8 cellular contexts compared by ENCODE assay signal in the genomic region with DNA sequence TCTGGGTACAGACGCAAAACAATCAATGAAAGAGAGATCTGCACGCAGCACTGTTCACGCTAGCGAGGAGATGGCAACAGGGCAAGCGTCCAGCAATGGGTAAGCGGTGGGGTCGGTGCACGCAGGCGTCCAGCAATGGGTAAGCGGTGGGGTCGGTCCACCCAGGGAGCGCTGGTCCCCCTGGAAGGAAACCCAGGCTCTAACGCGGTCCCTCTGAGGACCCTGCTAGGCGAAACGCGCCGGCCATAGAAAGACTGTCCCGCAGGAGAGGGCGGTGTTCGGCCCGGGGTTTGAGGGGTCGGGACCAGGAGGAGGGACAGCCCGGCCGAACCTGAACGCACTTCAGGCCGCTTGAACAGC. TPM values are rescaled to one million over a fixed set of nuclear protein-coding genes. Genes with fewer than 3 reads are reported as not detected.
DNase-seq lines count a peak whose midpoint lies in the region; ATAC-seq and TF ChIP-seq lines count a peak whose summit lies in the region.

No MANE protein-coding gene starts in this region.

- peak overlapping the region; percentile 94 for H3K4me3 ChIP-seq in WERI-Rb-1 (ENCODE audit: low read depth, low read length)

- peaks cover 14% of the 10 kb centered on the region for H3K4me1 ChIP-seq in foreskin keratinocyte

- H3K36me3 ChIP-seq in WERI-Rb-1: peaks cover 47% of the 10 kb centered on the region

- peak; percentile 23 for ATAC-seq in HG02973 (IDR thresholded peaks at IDR 0.05; ENCODE audit: unreplicated experiment)
- peak; percentile 16 for ATAC-seq in foreskin keratinocyte

- peak; percentile 30 for DNase-seq in activated CD8-positive, alpha-beta memory T cell treated with anti-CD3 and anti-CD28 coated beads, Interleukin-2, amount 50 U/mL, for 4 hours
- DNase-seq in activated CD8-positive, alpha-beta memory T cell treated with anti-CD3 and anti-CD28 coated beads for 24 hours: no peak
- no peak for DNase-seq in WERI-Rb-1
- DNase-seq in foreskin keratinocyte: no peak
- peak; percentile 19 for DNase-seq in progenitor cell of endocrine pancreas (ENCODE audit: low spot score, unreplicated experiment)
- DNase-seq in NCI-H2196 treated with DMSO at 0.1 percent for 48 hours (lab: John Stamatoyannopoulos, UW; ENCODE audit: unreplicated experiment): no peak
- DNase-seq in NCI-H1048 (lab: John Stamatoyannopoulos, UW): no peak

- peak overlapping the region; percentile 94 for H3K27ac Mint-ChIP-seq in progenitor cell of endocrine pancreas

- peaks cover 11% of the 10 kb centered on the region for H3K36me3 Mint-ChIP-seq in progenitor cell of endocrine pancreas (ENCODE audit: insufficient read depth)

- no peaks in the 10 kb centered on the region for H3K9me3 ChIP-seq in WERI-Rb-1 (ENCODE audit: severe bottlenecking)

- no peak for TF ChIP-seq CTCF in WERI-Rb-1 (IDR thresholded peaks at IDR 0.05; ENCODE audit: low read depth, low read length)
- TF ChIP-seq CTCF in foreskin keratinocyte (conservative IDR thresholded peaks at IDR 0.05): no peak
- no peak for TF ChIP-seq CTCF in progenitor cell of endocrine pancreas (IDR thresholded peaks at IDR 0.05; ENCODE audit: unreplicated experiment)

- no peaks in the 10 kb centered on the region for H3K9me3 Mint-ChIP-seq in progenitor cell of endocrine pancreas (ENCODE audit: low read depth)

- no peaks in the 10 kb centered on the region for H3K27me3 Mint-ChIP-seq in progenitor cell of endocrine pancreas

- H3K4me3 Mint-ChIP-seq in progenitor cell of endocrine pancreas (ENCODE audit: low read depth): peak overlapping the region; percentile 95

- peaks cover 11% of the 10 kb centered on the region for H3K4me1 Mint-ChIP-seq in progenitor cell of endocrine pancreas (ENCODE audit: low read depth)

- no peaks in the 10 kb centered on the region for H3K27me3 ChIP-seq in WERI-Rb-1 (ENCODE audit: insufficient read depth, low read depth, severe bottlenecking)
- H3K27me3 ChIP-seq in foreskin keratinocyte: no peaks in the 10 kb centered on the region

- H3K27ac ChIP-seq in WERI-Rb-1 (peak overlapping the region; percentile 80), foreskin keratinocyte (peak overlapping the region; percentile 11)

RNA-seq across cellular contexts. Expression of gene PGAM5, which starts 0.6 kb away (rescaled TPM):
- total RNA-seq in foreskin keratinocyte: 63.1 and 68.7 TPM in 2 replicates
- 43.1 and 49.4 TPM in 2 replicates for polyA plus RNA-seq in foreskin keratinocyte
- 39.6 and 44.4 TPM in 2 replicates for total RNA-seq in progenitor cell of endocrine pancreas

RNA-seq across cellular contexts. Expression of gene PXMP2, which starts 22.7 kb away (rescaled TPM):
- total RNA-seq in foreskin keratinocyte: 25.4 and 31.5 TPM in 2 replicates
- polyA plus RNA-seq in foreskin keratinocyte: 35.0 and 44.2 TPM in 2 replicates
- total RNA-seq in progenitor cell of endocrine pancreas: 24.4 and 25.0 TPM in 2 replicates

RNA-seq across cellular contexts. Expression of gene POLE, which starts 22.9 kb away (rescaled TPM):
- total RNA-seq in foreskin keratinocyte (39.5 and 44.3 TPM in 2 replicates), progenitor cell of endocrine pancreas (121 and 129 TPM in 2 replicates)
- polyA plus RNA-seq in foreskin keratinocyte: 30.5 and 33.6 TPM in 2 replicates

RNA-seq across cellular contexts. Expression of gene ANKLE2, which starts 51.6 kb away (rescaled TPM):
- total RNA-seq in foreskin keratinocyte (80.2 and 90.6 TPM in 2 replicates), progenitor cell of endocrine pancreas (81.1 and 83.7 TPM in 2 replicates)
- 35.2 and 37.3 TPM in 2 replicates for polyA plus RNA-seq in foreskin keratinocyte

Comparison
In these comparisons a context has a peak if more than half of its experiments do, and no peak if none do; other contexts are left out.
1. DNase-seq: peak in activated CD8-positive, alpha-beta memory T cell treated with anti-CD3 and anti-CD28 coated beads, Interleukin-2, amount 50 U/mL, for 4 hours (single experiment) and progenitor cell of endocrine pancreas (single experiment); none in activated CD8-positive, alpha-beta memory T cell treated with anti-CD3 and anti-CD28 coated beads for 24 hours (single experiment), WERI-Rb-1 (single experiment), foreskin keratinocyte (0 of 2), NCI-H2196 treated with DMSO at 0.1 percent for 48 hours (single experiment) and NCI-H1048 (single experiment).